Comparison of ENCODE assay signal across 31 cellular contexts in genomic region chr15:53297828-53298227, GRCh38.
"Had no signal": no experiment of that assay in that cellular context is flagged by ENCODE, and none has a peak within 500 bp of the region (broad histone marks: within the 10 kb centered on the region; RNA-seq: fewer than 3 reads in every experiment).

No MANE protein-coding gene starts in this region.

- H3K27ac ChIP-seq: PC-9, RWPE1, WERI-Rb-1 had no signal

- FAIRE-seq: bronchial epithelial cell, RCC 7860 had no signal

- H3K36me3 ChIP-seq: WERI-Rb-1 had no signal

- ATAC-seq: activated CD8-positive, alpha-beta memory T cell treated with anti-CD3 and anti-CD28 coated beads, Interleukin-2, amount 10 ng/mL, durations not matched to agents 7 days and 5 days; activated naive CD8-positive, alpha-beta T cell treated with anti-CD3 and anti-CD28 coated beads, Interleukin-2, amount 50 U/mL, for 24 hours; Right ventricle myocardium inferior had no signal

- H2AFZ ChIP-seq: PC-9 had no signal

- H3K4me2 ChIP-seq: PC-9 had no signal

- DNase-seq: activated CD4-positive, alpha-beta memory T cell treated with anti-CD3 and anti-CD28 coated beads, Interleukin-2, amount 10 ng/mL, durations not matched to agents 7 days and 5 days; activated CD4-positive, alpha-beta T cell treated with anti-CD3 and anti-CD28 coated beads for 1 hour; activated CD4-positive, alpha-beta T cell treated with anti-CD3 and anti-CD28 coated beads for 48 hours; activated CD4-positive, CD25-positive, alpha-beta regulatory T cell; activated CD8-positive, alpha-beta memory T cell treated with anti-CD3 and anti-CD28 coated beads for 24 hours; activated CD8-positive, alpha-beta memory T cell treated with anti-CD3 and anti-CD28 coated beads, Interleukin-2, amount 10 ng/mL, durations not matched to agents 7 days and 5 days; activated CD8-positive, alpha-beta memory T cell treated with anti-CD3 and anti-CD28 coated beads, Interleukin-2, amount 50 U/mL, for 48 hours; activated effector memory CD4-positive, alpha-beta T cell treated with Interleukin-2 at 50 U/mL for 16 hours; activated naive CD4-positive, alpha-beta T cell treated with anti-CD3 and anti-CD28 coated beads, Interleukin-2, amount 10 ng/mL, durations not matched to agents 7 days and 5 days; activated naive CD8-positive, alpha-beta T cell treated with anti-CD3 and anti-CD28 coated beads, Interleukin-2, amount 50 U/mL, for 24 hours; activated T-cell treated with anti-CD3 and anti-CD28 coated beads, Interleukin-2, amount 50 U/mL, for 48 hours; anterior cingulate cortex; caudate nucleus; cerebellar nuclear complex; Karpas-422; KBM-7; NCI-H1048; NCI-H1417; NCI-H146; NCI-H187; NCI-H226; NCI-H446 treated with DMSO at 0.1 percent for 48 hours; NCI-H524; NCI-H69; PC-9; T1000; WERI-Rb-1 had no signal

- H3K4me3 ChIP-seq: PC-9 had no signal
